In the genomic region with DNA sequence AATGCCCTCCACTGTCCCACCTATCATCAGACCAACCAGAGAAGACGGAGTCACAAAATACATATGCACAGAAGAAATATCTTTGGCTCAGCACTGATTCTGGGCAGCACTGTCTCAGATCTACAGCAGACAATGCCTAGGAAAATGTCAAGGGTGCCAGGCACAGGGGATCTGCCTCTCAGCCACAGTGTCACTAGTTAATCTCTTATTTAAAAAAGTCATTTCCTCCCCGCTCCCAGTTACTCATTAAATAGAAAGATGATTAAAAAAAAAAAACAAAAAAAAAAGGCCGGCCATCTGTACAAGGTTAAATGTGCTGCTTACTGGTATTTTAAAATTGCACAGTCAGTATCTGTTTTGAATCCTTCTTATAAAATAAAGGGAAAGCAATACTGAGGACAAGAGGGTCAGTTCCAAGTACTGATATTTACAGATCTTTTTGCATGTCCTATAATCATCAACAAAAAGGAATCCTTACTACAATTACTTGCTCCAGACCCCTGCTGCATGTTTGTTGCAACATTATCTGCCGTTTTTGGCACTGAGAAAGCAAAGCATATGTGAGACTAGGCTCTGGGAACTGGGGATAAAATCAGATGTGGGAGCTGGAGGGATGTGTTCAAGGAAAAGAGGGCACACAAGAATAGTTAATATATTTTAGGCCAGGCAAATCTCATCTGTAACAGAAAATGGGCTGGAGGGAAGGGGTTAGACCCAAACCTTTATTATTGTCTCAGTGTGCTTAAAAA, we compare ENCODE assay signal across 18 cellular contexts.
DNase-seq lines count a peak whose midpoint lies in the region; ATAC-seq and TF ChIP-seq lines count a peak whose summit lies in the region.
"Had no signal": no experiment of that assay in that cellular context is flagged by ENCODE, and none has a peak within 500 bp of the region (broad histone marks: within the 10 kb centered on the region; RNA-seq: fewer than 3 reads in every experiment).

No MANE protein-coding gene starts in this region.

- no peak overlapping the region for H4K91ac ChIP-seq in mesenchymal stem cell (ENCODE audit: low read length)

- H3K79me1 ChIP-seq in mesenchymal stem cell (replicated peaks; ENCODE audit: low read length, poor library complexity, severe bottlenecking), result no peaks in the 10 kb centered on the region

- H4K8ac ChIP-seq in mesenchymal stem cell (ENCODE audit: low read length), result no peak overlapping the region

- CTCF ChIA-PET in PC-3 (lab: Charles Lee), result no interaction called here

- H3K4me1 ChIP-seq in mesenchymal stem cell (ENCODE audit: control insufficient read depth, insufficient read depth, low read depth, low read length) (peaks cover 16% of the 10 kb centered on the region), PC-3 (ENCODE audit: insufficient read depth, low read length) (no peaks in the 10 kb centered on the region)

- no peak overlapping the region for H3K4ac ChIP-seq in mesenchymal stem cell (ENCODE audit: low read depth in 1 of 2, low read length in 2 of 2)

- H3K4me2 ChIP-seq in mesenchymal stem cell (ENCODE audit: low read length, poor library complexity, severe bottlenecking) (no peak overlapping the region), PC-3 (ENCODE audit: low read length) (no peak overlapping the region)

- H3K27ac Mint-ChIP-seq in brain, result peak overlapping the region in 3 of 5 experiments; percentile 3 to 75 (median 72)
- no peak overlapping the region for H3K27ac Mint-ChIP-seq in glutamatergic neuron (ENCODE audit: unreplicated experiment)

- H3K27me3 ChIP-seq in mesenchymal stem cell (ENCODE audit: control insufficient read depth in 1 of 2, insufficient read depth in 1 of 2, low read length in 2 of 2), result no peaks in the 10 kb centered on the region
- no peaks in the 10 kb centered on the region for H3K27me3 ChIP-seq in PC-3 (ENCODE audit: low read length)
- H3K27me3 ChIP-seq: MG63 had no signal

- H3K9ac ChIP-seq in mesenchymal stem cell (ENCODE audit: low read length), result no peak overlapping the region
- no peak overlapping the region for H3K9ac ChIP-seq in PC-3 (ENCODE audit: low read length)

- peaks cover 0 to 3% (median 0%) of the 10 kb centered on the region in 5 experiments for H3K9me3 Mint-ChIP-seq in brain
- peaks cover 4% of the 10 kb centered on the region for H3K9me3 Mint-ChIP-seq in glutamatergic neuron (ENCODE audit: unreplicated experiment)
- H3K9me3 Mint-ChIP-seq: H9 had no signal

- peaks cover 0 to 3% of the 10 kb centered on the region in 2 experiments for H3K36me3 ChIP-seq in mesenchymal stem cell (ENCODE audit: control insufficient read depth in 1 of 2, insufficient read depth in 2 of 2, low read depth in 1 of 2, low read length in 2 of 2)
- H3K36me3 ChIP-seq in PC-3 (ENCODE audit: low read depth, low read length), result no peaks in the 10 kb centered on the region
- H3K36me3 ChIP-seq: MG63 had no signal

- no peaks in the 10 kb centered on the region for H4K20me1 ChIP-seq in PC-3 (ENCODE audit: low read length)

- H3K27me3 Mint-ChIP-seq in brain, result no peaks in the 10 kb centered on the region
- H3K27me3 Mint-ChIP-seq in glutamatergic neuron (ENCODE audit: unreplicated experiment), result no peaks in the 10 kb centered on the region

- H3K4me3 Mint-ChIP-seq in brain (no peak overlapping the region), glutamatergic neuron (ENCODE audit: unreplicated experiment) (no peak overlapping the region)
- H3K4me3 Mint-ChIP-seq: H9 had no signal

- no peaks in the 10 kb centered on the region for H3K9me2 ChIP-seq in PC-3 (replicated peaks; ENCODE audit: low read length)

- H2BK120ac ChIP-seq in mesenchymal stem cell (ENCODE audit: low read depth, low read length), result no peak overlapping the region

- no peak overlapping the region for H2BK15ac ChIP-seq in mesenchymal stem cell (ENCODE audit: low read depth, poor library complexity, severe bottlenecking)

- H3K27ac ChIP-seq in mesenchymal stem cell (ENCODE audit: low read length, poor library complexity, severe bottlenecking) (peak overlapping the region; percentile 44), PC-3 (ENCODE audit: low read length) (no peak overlapping the region)

- H3K36me3 Mint-ChIP-seq in brain, result peaks cover 8% of the 10 kb centered on the region
- H3K36me3 Mint-ChIP-seq in glutamatergic neuron (ENCODE audit: unreplicated experiment), result peaks cover under 1% of the 10 kb centered on the region

- no peaks in the 10 kb centered on the region for H3K79me2 ChIP-seq in PC-3 (ENCODE audit: low read length)

- H3K4me3 ChIP-seq in mesenchymal stem cell (ENCODE audit: insufficient read depth in 1 of 2, low read depth in 1 of 2, low read length in 2 of 2) (no peak overlapping the region), PC-3 (ENCODE audit: low read length) (no peak overlapping the region)
- H3K4me3 ChIP-seq: MG63 had no signal

- in situ Hi-C loops in G401 (cut with HindIII; ENCODE audit: low sequenced_read_pairs), result no loop called here

- BruUV-seq in PC-3 (replicated peaks; lab: Mats Ljungman, UMichigan), result no TSS peak

- H3K9me3 ChIP-seq in mesenchymal stem cell (ENCODE audit: control insufficient read depth, low read length) (no peaks in the 10 kb centered on the region), PC-3 (ENCODE audit: low read length) (no peaks in the 10 kb centered on the region)
- H3K9me3 ChIP-seq: MG63 had no signal

- peaks cover 11% of the 10 kb centered on the region for H3K4me1 Mint-ChIP-seq in brain
- H3K4me1 Mint-ChIP-seq in glutamatergic neuron (ENCODE audit: low read depth, unreplicated experiment), result no peaks in the 10 kb centered on the region

- POLR2A ChIA-PET in PC-3 (lab: Charles Lee; ENCODE audit: unreplicated experiment), result no interaction called here

- no peak overlapping the region for H3K14ac ChIP-seq in mesenchymal stem cell (ENCODE audit: low read length in 2 of 2)

- no peak overlapping the region for H2BK12ac ChIP-seq in mesenchymal stem cell (ENCODE audit: low read length in 2 of 2)

- ATAC-seq in HG02840 (IDR thresholded peaks at IDR 0.05; ENCODE audit: low FRiP score, unreplicated experiment), result no peak
- no peak for ATAC-seq in PC-3
- ATAC-seq in GM18511 (IDR thresholded peaks at IDR 0.05; ENCODE audit: unreplicated experiment), result no peak
- ATAC-seq: Panc1 had no signal

- intact Hi-C loops in PC-3 (cut with micrococcal nuclease), result no loop called here

- no peak overlapping the region for H3K23ac ChIP-seq in mesenchymal stem cell (ENCODE audit: low read length in 2 of 2)

- H2AK5ac ChIP-seq in mesenchymal stem cell (ENCODE audit: low read length, severe bottlenecking), result no peak overlapping the region

- no peaks in the 10 kb centered on the region for H3F3A ChIP-seq in PC-3 (ENCODE audit: low read length, unreplicated experiment)

- 78% methylated on average over 2 of the region's 4 CpGs for WGBS in mesenchymal stem cell

- peak; percentile 76 for DNase-seq in G401 (ENCODE audit: low spot score)
- peak; percentile 34 for DNase-seq in NCI-H446 treated with DMSO at 0.1 percent for 48 hours (lab: John Stamatoyannopoulos, UW)
- no peak for DNase-seq in mesenchymal stem cell
- no peak for DNase-seq in glutamatergic neuron
- no peak for DNase-seq in PC-3
- DNase-seq: DMS153, H9, IMR-90, Karpas-422, MG63, NCI-H1092 treated with DMSO at 0.1 percent for 48 hours, NCI-H2107, NCI-H774, SHP77 had no signal

- no peak overlapping the region for H2BK5ac ChIP-seq in mesenchymal stem cell (ENCODE audit: low read depth, low read length, poor library complexity, severe bottlenecking)

- TF ChIP-seq CTCF in brain (conservative IDR thresholded peaks at IDR 0.05) (no peak), glutamatergic neuron (IDR thresholded peaks at IDR 0.05; ENCODE audit: partially characterized antibody, unreplicated experiment) (no peak), PC-3 (conservative IDR thresholded peaks at IDR 0.05; ENCODE audit: low read depth, low read length) (no peak)

- H3K18ac ChIP-seq in mesenchymal stem cell (ENCODE audit: low read depth in 1 of 2, low read length in 2 of 2), result no peak overlapping the region

- H2AFZ ChIP-seq in mesenchymal stem cell (ENCODE audit: low read depth, low read length) (no peak overlapping the region), PC-3 (ENCODE audit: low read length) (no peak overlapping the region)

Comparison
In these comparisons a context has a peak if more than half of its experiments do, and no peak if none do; other contexts are left out.
1. DNase-seq: peak in G401 (single experiment) and NCI-H446 treated with DMSO at 0.1 percent for 48 hours (single experiment); none in mesenchymal stem cell (single experiment), glutamatergic neuron (single experiment) and PC-3 (single experiment).